In the genomic region with DNA sequence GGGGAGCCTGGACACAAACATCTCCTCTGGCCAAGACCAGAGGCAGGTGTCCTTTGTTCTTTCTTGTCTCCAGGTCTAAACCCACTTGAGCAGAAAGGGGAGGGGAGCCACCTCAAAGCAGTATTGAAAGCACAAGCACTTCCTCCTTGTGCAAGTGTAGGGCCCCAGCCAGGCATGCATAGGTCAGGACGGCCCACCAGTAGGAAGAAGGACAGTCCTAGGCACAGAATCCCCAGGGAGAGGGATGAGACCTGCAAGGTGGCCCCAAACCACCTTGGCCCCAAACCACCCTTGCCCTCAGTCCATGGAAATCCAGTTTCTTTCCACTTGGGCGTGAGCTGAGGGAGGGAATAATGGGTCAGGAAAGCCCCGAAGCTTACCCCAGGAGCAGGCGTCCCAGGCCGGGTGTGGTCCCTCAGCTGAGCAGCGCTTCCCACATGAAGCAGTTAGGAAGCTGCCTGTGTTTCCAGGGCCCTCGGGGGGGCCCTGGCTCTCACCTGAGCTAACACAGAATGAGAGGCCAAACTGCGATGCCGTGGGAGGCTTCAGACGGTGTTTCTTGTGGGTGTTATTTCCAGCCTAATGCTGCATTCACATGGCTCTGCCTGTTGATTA, we compare ENCODE assay signal across 14 cellular contexts. TPM values are rescaled to one million over a fixed set of nuclear protein-coding genes. Genes with fewer than 3 reads are reported as not detected.
DNase-seq lines count a peak whose midpoint lies in the region; ATAC-seq and TF ChIP-seq lines count a peak whose summit lies in the region.
"Had no signal": no experiment of that assay in that cellular context is flagged by ENCODE, and none has a peak within 500 bp of the region (broad histone marks: within the 10 kb centered on the region; RNA-seq: fewer than 3 reads in every experiment).

No MANE protein-coding gene starts in this region.

- H3K27me3 Mint-ChIP-seq in activated CD8-positive, alpha-beta T cell treated with anti-CD3 and anti-CD28 coated beads for 36 hours = peaks cover 2% of the 10 kb centered on the region
- peaks cover 13% of the 10 kb centered on the region for H3K27me3 Mint-ChIP-seq in activated CD8-positive, alpha-beta T cell treated with anti-CD3 and anti-CD28 coated beads, Interleukin-2, amount 10 ng/mL, durations not matched to agents 7 days and 5 days (ENCODE audit: low read depth)

- H3K4me1 Mint-ChIP-seq in activated CD8-positive, alpha-beta T cell treated with anti-CD3 and anti-CD28 coated beads for 36 hours (ENCODE audit: low read depth) = peaks cover 6% of the 10 kb centered on the region
- peaks cover 6% of the 10 kb centered on the region for H3K4me1 Mint-ChIP-seq in activated CD8-positive, alpha-beta T cell treated with anti-CD3 and anti-CD28 coated beads, Interleukin-2, amount 10 ng/mL, durations not matched to agents 7 days and 5 days (ENCODE audit: low read depth)
- H3K4me1 Mint-ChIP-seq in stimulated activated effector memory CD8-positive, alpha-beta T cell treated with anti-CD3 and anti-CD28 coated beads, Interleukin-12 subunit alpha, Interleukin-12 subunit beta, amount 100 ng/mL, for 72 hours = no peaks in the 10 kb centered on the region

- intact Hi-C loops in activated CD8-positive, alpha-beta T cell treated with anti-CD3 and anti-CD28 coated beads for 36 hours (cut with micrococcal nuclease) = no loop called here
- intact Hi-C loops in left cardiac atrium (cut with DNase I) = no loop called here

- no peak for TF ChIP-seq CTCF in activated CD8-positive, alpha-beta T cell treated with anti-CD3 and anti-CD28 coated beads for 36 hours (IDR thresholded peaks at IDR 0.05)

- POLR2A ChIA-PET in activated CD8-positive, alpha-beta T cell treated with anti-CD3 and anti-CD28 coated beads for 36 hours (lab: Charles Lee) = no interaction called here
- POLR2A ChIA-PET in activated CD8-positive, alpha-beta T cell treated with anti-CD3 and anti-CD28 coated beads, Interleukin-2, amount 10 ng/mL, durations not matched to agents 7 days and 5 days (lab: Charles Lee) = no interaction called here

- ATAC-seq in activated CD8-positive, alpha-beta T cell treated with anti-CD3 and anti-CD28 coated beads for 36 hours = peak; percentile 90
- no peak for ATAC-seq in activated CD8-positive, alpha-beta T cell treated with anti-CD3 and anti-CD28 coated beads, Interleukin-2, amount 10 ng/mL, durations not matched to agents 7 days and 5 days
- ATAC-seq in GM21526 (IDR thresholded peaks at IDR 0.05; ENCODE audit: low FRiP score, unreplicated experiment) (peak; percentile 98), HG03097 (IDR thresholded peaks at IDR 0.05; ENCODE audit: low FRiP score, unreplicated experiment) (peak; percentile 75), left cardiac atrium (no peak)
- peak; percentile 47 for ATAC-seq in stimulated activated effector memory CD8-positive, alpha-beta T cell treated with anti-CD3 and anti-CD28 coated beads, Interleukin-12 subunit alpha, Interleukin-12 subunit beta, amount 100 ng/mL, for 72 hours
- ATAC-seq: A549, Panc1 had no signal

- no peaks in the 10 kb centered on the region for H3K9me3 Mint-ChIP-seq in activated CD8-positive, alpha-beta T cell treated with anti-CD3 and anti-CD28 coated beads for 36 hours
- no peaks in the 10 kb centered on the region for H3K9me3 Mint-ChIP-seq in activated CD8-positive, alpha-beta T cell treated with anti-CD3 and anti-CD28 coated beads, Interleukin-2, amount 10 ng/mL, durations not matched to agents 7 days and 5 days (ENCODE audit: insufficient read depth)
- H3K9me3 Mint-ChIP-seq in stimulated activated effector memory CD8-positive, alpha-beta T cell treated with anti-CD3 and anti-CD28 coated beads, Interleukin-12 subunit alpha, Interleukin-12 subunit beta, amount 100 ng/mL, for 72 hours = no peaks in the 10 kb centered on the region

- H3K36me3 Mint-ChIP-seq in activated CD8-positive, alpha-beta T cell treated with anti-CD3 and anti-CD28 coated beads for 36 hours (ENCODE audit: low read depth) = no peaks in the 10 kb centered on the region
- H3K36me3 Mint-ChIP-seq in activated CD8-positive, alpha-beta T cell treated with anti-CD3 and anti-CD28 coated beads, Interleukin-2, amount 10 ng/mL, durations not matched to agents 7 days and 5 days (ENCODE audit: low read depth) = no peaks in the 10 kb centered on the region
- no peaks in the 10 kb centered on the region for H3K36me3 Mint-ChIP-seq in stimulated activated effector memory CD8-positive, alpha-beta T cell treated with anti-CD3 and anti-CD28 coated beads, Interleukin-12 subunit alpha, Interleukin-12 subunit beta, amount 100 ng/mL, for 72 hours

- CTCF ChIA-PET in activated CD8-positive, alpha-beta T cell treated with anti-CD3 and anti-CD28 coated beads for 36 hours (lab: Charles Lee) = no interaction called here
- CTCF ChIA-PET in activated CD8-positive, alpha-beta T cell treated with anti-CD3 and anti-CD28 coated beads, Interleukin-2, amount 10 ng/mL, durations not matched to agents 7 days and 5 days (lab: Charles Lee) = no interaction called here

- peak; percentile 46 for DNase-seq in activated CD8-positive, alpha-beta T cell treated with anti-CD3 and anti-CD28 coated beads for 36 hours
- no peak for DNase-seq in activated CD8-positive, alpha-beta T cell treated with anti-CD3 and anti-CD28 coated beads, Interleukin-2, amount 10 ng/mL, durations not matched to agents 7 days and 5 days
- DNase-seq in stimulated activated effector memory CD8-positive, alpha-beta T cell treated with anti-CD3 and anti-CD28 coated beads, Interleukin-12 subunit alpha, Interleukin-12 subunit beta, amount 100 ng/mL, for 72 hours (ENCODE audit: low spot score in 2 of 2) = no peak
- DNase-seq in NCI-H2171 (lab: John Stamatoyannopoulos, UW) = no peak
- no peak for DNase-seq in NCI-H1694 treated with DMSO at 0.1 percent for 48 hours (lab: John Stamatoyannopoulos, UW)
- no peak for DNase-seq in left cardiac atrium
- DNase-seq: activated gamma-delta T cell, foreskin melanocyte, left ventricle myocardium inferior, NCI-H1417 treated with DMSO at 0.1 percent for 48 hours had no signal

- H3K4me3 Mint-ChIP-seq in activated CD8-positive, alpha-beta T cell treated with anti-CD3 and anti-CD28 coated beads for 36 hours = no peak overlapping the region
- H3K4me3 Mint-ChIP-seq in activated CD8-positive, alpha-beta T cell treated with anti-CD3 and anti-CD28 coated beads, Interleukin-2, amount 10 ng/mL, durations not matched to agents 7 days and 5 days = no peak overlapping the region
- H3K4me3 Mint-ChIP-seq in stimulated activated effector memory CD8-positive, alpha-beta T cell treated with anti-CD3 and anti-CD28 coated beads, Interleukin-12 subunit alpha, Interleukin-12 subunit beta, amount 100 ng/mL, for 72 hours = no peak overlapping the region

- H3K27ac Mint-ChIP-seq in activated CD8-positive, alpha-beta T cell treated with anti-CD3 and anti-CD28 coated beads for 36 hours = no peak overlapping the region
- H3K27ac Mint-ChIP-seq in activated CD8-positive, alpha-beta T cell treated with anti-CD3 and anti-CD28 coated beads, Interleukin-2, amount 10 ng/mL, durations not matched to agents 7 days and 5 days = no peak overlapping the region
- H3K27ac Mint-ChIP-seq in stimulated activated effector memory CD8-positive, alpha-beta T cell treated with anti-CD3 and anti-CD28 coated beads, Interleukin-12 subunit alpha, Interleukin-12 subunit beta, amount 100 ng/mL, for 72 hours = no peak overlapping the region

RNA-seq across cellular contexts. Expression of a gene that starts 20.4 kb away (rescaled TPM):
- 100 to 1,000 TPM; 124 to 136 TPM for total RNA-seq in activated CD8-positive, alpha-beta T cell treated with anti-CD3 and anti-CD28 coated beads for 36 hours
- 100 to 1,000 TPM in 1 of 2 experiments, 10 to 100 TPM in 1; 96.3 to 118 TPM for total RNA-seq in activated CD8-positive, alpha-beta T cell treated with anti-CD3 and anti-CD28 coated beads, Interleukin-2, amount 10 ng/mL, durations not matched to agents 7 days and 5 days
- 10 to 100 TPM; 33.3 to 40.0 TPM for total RNA-seq in left cardiac atrium

Comparison
In these comparisons a context has a peak if more than half of its experiments do, and no peak if none do; other contexts are left out.
1. ATAC-seq: peak in activated CD8-positive, alpha-beta T cell treated with anti-CD3 and anti-CD28 coated beads for 36 hours (single experiment), GM21526 (single experiment), HG03097 (single experiment) and stimulated activated effector memory CD8-positive, alpha-beta T cell treated with anti-CD3 and anti-CD28 coated beads, Interleukin-12 subunit alpha, Interleukin-12 subunit beta, amount 100 ng/mL, for 72 hours (single experiment); none in activated CD8-positive, alpha-beta T cell treated with anti-CD3 and anti-CD28 coated beads, Interleukin-2, amount 10 ng/mL, durations not matched to agents 7 days and 5 days (single experiment) and left cardiac atrium (0 of 2).